ENCODE assay signal across 8 cellular contexts in the genomic region with DNA sequence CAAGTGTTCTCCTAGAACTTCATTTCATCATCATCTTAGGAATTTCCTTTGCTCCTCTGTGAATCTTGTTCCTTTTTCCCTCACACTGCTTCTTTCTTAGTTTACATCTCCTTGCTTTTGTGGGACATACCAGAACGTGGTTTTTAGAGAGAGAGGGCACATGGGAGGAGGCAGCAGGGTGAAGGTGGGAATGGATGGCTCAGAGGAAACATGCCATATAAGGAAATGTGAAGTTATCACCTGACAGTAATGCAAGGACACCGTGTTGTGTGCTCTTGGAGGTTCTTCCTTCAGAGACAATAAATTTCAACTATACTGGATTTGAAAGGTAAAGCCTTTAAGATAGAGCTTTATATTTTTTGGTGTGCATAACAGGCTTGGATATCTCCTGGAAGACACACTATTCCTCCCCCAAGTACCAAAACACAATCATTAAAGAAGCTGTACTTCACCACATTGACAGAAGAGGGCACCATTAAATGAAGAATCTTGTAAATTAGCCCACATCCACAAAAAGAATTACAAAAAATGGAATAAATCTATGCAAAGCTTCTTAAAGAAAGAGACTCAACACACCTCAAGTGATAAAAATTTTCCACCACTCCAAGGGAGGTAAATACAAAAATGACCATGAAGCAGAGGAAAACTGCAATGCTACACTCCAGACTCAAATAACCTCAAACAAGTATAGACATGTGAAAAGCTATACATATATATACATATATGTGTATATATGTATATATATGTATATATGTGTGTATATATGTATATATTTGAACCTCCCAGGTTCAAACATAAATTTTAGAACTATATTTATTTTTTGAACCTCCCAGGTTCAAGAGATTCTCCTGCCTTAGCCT. TPM values are rescaled to one million over a fixed set of nuclear protein-coding genes. Genes with fewer than 3 reads are reported as not detected.
DNase-seq lines count a peak whose midpoint lies in the region; TF ChIP-seq lines count a peak whose summit lies in the region.

No MANE protein-coding gene starts in this region.

- no peak for TF ChIP-seq EP300 in Ishikawa (IDR thresholded peaks at IDR 0.05; ENCODE audit: borderline replicate concordance)

- DNase-seq in NCI-H146 treated with DMSO at 0.1 percent for 48 hours (lab: John Stamatoyannopoulos, UW; ENCODE audit: unreplicated experiment) (peak; percentile 11), NCI-H146 (lab: John Stamatoyannopoulos, UW) (no peak), amniotic epithelial cell (ENCODE audit: low read depth) (peak; percentile 31), left kidney (ENCODE audit: low read depth, low spot score) (peak; percentile 26), mucosa of gallbladder (ENCODE audit: low spot score) (no peak), 8988T (no peak), GM19238 (ENCODE audit: insufficient read length, low spot score) (no peak)

- peak; percentile 61 for TF ChIP-seq RAD21 in Ishikawa (IDR thresholded peaks at IDR 0.05; ENCODE audit: low read depth)

TF ChIP-seq in Ishikawa, 13 proteins besides CTCF, POLR2A, EP300 and RAD21:
- TF ChIP-seq, protein P1, sequence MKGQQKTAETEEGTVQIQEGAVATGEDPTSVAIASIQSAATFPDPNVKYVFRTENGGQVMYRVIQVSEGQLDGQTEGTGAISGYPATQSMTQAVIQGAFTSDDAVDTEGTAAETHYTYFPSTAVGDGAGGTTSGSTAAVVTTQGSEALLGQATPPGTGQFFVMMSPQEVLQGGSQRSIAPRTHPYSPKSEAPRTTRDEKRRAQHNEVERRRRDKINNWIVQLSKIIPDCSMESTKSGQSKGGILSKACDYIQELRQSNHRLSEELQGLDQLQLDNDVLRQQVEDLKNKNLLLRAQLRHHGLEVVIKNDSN (IDR thresholded peaks at IDR 0.05), result no peak
- TF ChIP-seq CREB1 (IDR thresholded peaks at IDR 0.05; ENCODE audit: low read depth) (no peak), TAF1 (IDR thresholded peaks at IDR 0.05; ENCODE audit: low read depth) (no peak), FOXM1 (IDR thresholded peaks at IDR 0.05; ENCODE audit: borderline replicate concordance, low read depth) (no peak), TCF12 (IDR thresholded peaks at IDR 0.05; ENCODE audit: low read depth) (no peak), YY1 (IDR thresholded peaks at IDR 0.05; ENCODE audit: low read depth) (no peak), ZBTB7A (IDR thresholded peaks at IDR 0.05; ENCODE audit: low read depth) (no peak), CEBPB (IDR thresholded peaks at IDR 0.05) (no peak), NFIC (IDR thresholded peaks at IDR 0.05) (no peak), EGR1 (IDR thresholded peaks at IDR 0.05) (no peak), TEAD4 (IDR thresholded peaks at IDR 0.05) (no peak)
- TF ChIP-seq, protein P2, sequence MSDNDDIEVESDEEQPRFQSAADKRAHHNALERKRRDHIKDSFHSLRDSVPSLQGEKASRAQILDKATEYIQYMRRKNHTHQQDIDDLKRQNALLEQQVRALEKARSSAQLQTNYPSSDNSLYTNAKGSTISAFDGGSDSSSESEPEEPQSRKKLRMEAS (IDR thresholded peaks at IDR 0.05), result no peak
- TF ChIP-seq, protein P3, sequence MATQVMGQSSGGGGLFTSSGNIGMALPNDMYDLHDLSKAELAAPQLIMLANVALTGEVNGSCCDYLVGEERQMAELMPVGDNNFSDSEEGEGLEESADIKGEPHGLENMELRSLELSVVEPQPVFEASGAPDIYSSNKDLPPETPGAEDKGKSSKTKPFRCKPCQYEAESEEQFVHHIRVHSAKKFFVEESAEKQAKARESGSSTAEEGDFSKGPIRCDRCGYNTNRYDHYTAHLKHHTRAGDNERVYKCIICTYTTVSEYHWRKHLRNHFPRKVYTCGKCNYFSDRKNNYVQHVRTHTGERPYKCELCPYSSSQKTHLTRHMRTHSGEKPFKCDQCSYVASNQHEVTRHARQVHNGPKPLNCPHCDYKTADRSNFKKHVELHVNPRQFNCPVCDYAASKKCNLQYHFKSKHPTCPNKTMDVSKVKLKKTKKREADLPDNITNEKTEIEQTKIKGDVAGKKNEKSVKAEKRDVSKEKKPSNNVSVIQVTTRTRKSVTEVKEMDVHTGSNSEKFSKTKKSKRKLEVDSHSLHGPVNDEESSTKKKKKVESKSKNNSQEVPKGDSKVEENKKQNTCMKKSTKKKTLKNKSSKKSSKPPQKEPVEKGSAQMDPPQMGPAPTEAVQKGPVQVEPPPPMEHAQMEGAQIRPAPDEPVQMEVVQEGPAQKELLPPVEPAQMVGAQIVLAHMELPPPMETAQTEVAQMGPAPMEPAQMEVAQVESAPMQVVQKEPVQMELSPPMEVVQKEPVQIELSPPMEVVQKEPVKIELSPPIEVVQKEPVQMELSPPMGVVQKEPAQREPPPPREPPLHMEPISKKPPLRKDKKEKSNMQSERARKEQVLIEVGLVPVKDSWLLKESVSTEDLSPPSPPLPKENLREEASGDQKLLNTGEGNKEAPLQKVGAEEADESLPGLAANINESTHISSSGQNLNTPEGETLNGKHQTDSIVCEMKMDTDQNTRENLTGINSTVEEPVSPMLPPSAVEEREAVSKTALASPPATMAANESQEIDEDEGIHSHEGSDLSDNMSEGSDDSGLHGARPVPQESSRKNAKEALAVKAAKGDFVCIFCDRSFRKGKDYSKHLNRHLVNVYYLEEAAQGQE (IDR thresholded peaks at IDR 0.05; ENCODE audit: low read depth), result no peak

RNA-seq across cellular contexts. Expression of a gene that starts 26.1 kb away (rescaled TPM):
- 2.7 TPM for total RNA-seq in mucosa of gallbladder

Comparison
In these comparisons a context has a peak if more than half of its experiments do, and no peak if none do; other contexts are left out.
1. DNase-seq: peak in NCI-H146 treated with DMSO at 0.1 percent for 48 hours (single experiment), amniotic epithelial cell (single experiment) and left kidney (single experiment); none in NCI-H146 (single experiment), mucosa of gallbladder (single experiment), 8988T (single experiment) and GM19238 (single experiment).